Comparison of ENCODE assay signal across 11 cellular contexts in genomic region chr17:2975469-2975958, GRCh38.
DNase-seq lines count a peak whose midpoint lies in the region; ATAC-seq, FAIRE-seq and TF ChIP-seq lines count a peak whose summit lies in the region.
"Had no signal": no experiment of that assay in that cellular context is flagged by ENCODE, and none has a peak within 500 bp of the region (broad histone marks: within the 10 kb centered on the region; RNA-seq: fewer than 3 reads in every experiment).

No MANE protein-coding gene starts in this region.

- no peaks in the 10 kb centered on the region for H3K9me3 Mint-ChIP-seq in astrocyte (ENCODE audit: unreplicated experiment)
- H3K9me3 Mint-ChIP-seq: HFFc6 had no signal

- no peak for TF ChIP-seq POLR2A in uterus (IDR thresholded peaks at IDR 0.05)

- H3K4me1 Mint-ChIP-seq in astrocyte (ENCODE audit: low read depth, unreplicated experiment), result peaks cover 2% of the 10 kb centered on the region

- no peaks in the 10 kb centered on the region for H3K79me2 ChIP-seq in astrocyte (ENCODE audit: insufficient read depth, low read length)
- H3K79me2 ChIP-seq: parathyroid adenoma had no signal

- H3K9ac ChIP-seq in astrocyte (ENCODE audit: low read length) (no peak overlapping the region), liver (ENCODE audit: low read depth in 1 of 2, low read length in 2 of 2) (peak overlapping the region in 1 of 2 donors; percentile 39)
- H3K9ac ChIP-seq: parathyroid adenoma had no signal

- no peaks in the 10 kb centered on the region for H3K27me3 Mint-ChIP-seq in astrocyte (ENCODE audit: low read depth, unreplicated experiment)

- FAIRE-seq in astrocyte (lab: Jason Lieb, UNC), result no peak

- no peaks in the 10 kb centered on the region for H3K27me3 ChIP-seq in left ventricle myocardium inferior (ENCODE audit: low read depth)
- H3K27me3 ChIP-seq in right cardiac atrium (ENCODE audit: control insufficient read depth, insufficient read depth), result no peaks in the 10 kb centered on the region
- no peaks in the 10 kb centered on the region for H3K27me3 ChIP-seq in astrocyte (ENCODE audit: insufficient read depth, low read length)
- H3K27me3 ChIP-seq in liver (ENCODE audit: control insufficient read depth in 4 of 4, insufficient read depth in 4 of 4, low read length in 3 of 4), result peaks cover 0 to 5% (median 0%) of the 10 kb centered on the region in 4 donors
- H3K27me3 ChIP-seq in uterus, result no peaks in the 10 kb centered on the region
- H3K27me3 ChIP-seq in right atrium auricular region, result no peaks in the 10 kb centered on the region

- intact Hi-C loops in left ventricle myocardium inferior (cut with micrococcal nuclease), result no loop called here
- intact Hi-C loops in right cardiac atrium (cut with DNase I), result no loop called here
- intact Hi-C loops in uterus (cut with DNase I; ENCODE audit: low total_unique reads), result no loop called here

- no peak overlapping the region for H3K4me3 Mint-ChIP-seq in astrocyte (ENCODE audit: unreplicated experiment)
- H3K4me3 Mint-ChIP-seq: HFFc6 had no signal

- peak overlapping the region; percentile 30 for H3K4me3 ChIP-seq in left ventricle myocardium inferior
- H3K4me3 ChIP-seq in right cardiac atrium (ENCODE audit: low read length), result no peak overlapping the region
- no peak overlapping the region for H3K4me3 ChIP-seq in astrocyte (ENCODE audit: insufficient read depth, low read depth, low read length)
- peak overlapping the region in 2 of 3 donors; percentile 13 to 54 for H3K4me3 ChIP-seq in liver (ENCODE audit: low read depth in 1 of 3, low read length in 3 of 3)
- H3K4me3 ChIP-seq in uterus, result peak overlapping the region; percentile 28 to 40
- no peak overlapping the region for H3K4me3 ChIP-seq in right atrium auricular region

- no peaks in the 10 kb centered on the region for H3K36me3 Mint-ChIP-seq in astrocyte (ENCODE audit: low read depth, unreplicated experiment)

- H3K27ac Mint-ChIP-seq in astrocyte (ENCODE audit: unreplicated experiment), result no peak overlapping the region

- no peak overlapping the region for H3K4me2 ChIP-seq in astrocyte (ENCODE audit: low read length)

- no peaks in the 10 kb centered on the region for H3K4me1 ChIP-seq in left ventricle myocardium inferior
- no peaks in the 10 kb centered on the region for H3K4me1 ChIP-seq in right cardiac atrium (ENCODE audit: control insufficient read depth, insufficient read depth, low read length)
- H3K4me1 ChIP-seq in astrocyte (ENCODE audit: insufficient read depth, low read length), result no peaks in the 10 kb centered on the region
- no peaks in the 10 kb centered on the region for H3K4me1 ChIP-seq in liver (ENCODE audit: control insufficient read depth in 4 of 4, insufficient read depth in 4 of 4, low read length in 3 of 4)
- no peaks in the 10 kb centered on the region for H3K4me1 ChIP-seq in uterus
- H3K4me1 ChIP-seq in right atrium auricular region, result no peaks in the 10 kb centered on the region
- H3K4me1 ChIP-seq: parathyroid adenoma had no signal

- H3K27ac ChIP-seq in left ventricle myocardium inferior (replicated peaks) (no peak overlapping the region), right cardiac atrium (ENCODE audit: low read length) (no peak overlapping the region), astrocyte (ENCODE audit: low read depth, low read length) (no peak overlapping the region), liver (ENCODE audit: low read depth in 1 of 2, low read length in 2 of 2) (peak overlapping the region in 1 of 2 donors; percentile 37), uterus (peak overlapping the region in 1 of 2 donors; percentile 34), right atrium auricular region (no peak overlapping the region)
- H3K27ac ChIP-seq: parathyroid adenoma had no signal

- no peak for TF ChIP-seq RAD21 in liver (IDR thresholded peaks at IDR 0.05)

- H3K36me3 ChIP-seq in left ventricle myocardium inferior (no peaks in the 10 kb centered on the region), astrocyte (ENCODE audit: insufficient read depth, low read length) (no peaks in the 10 kb centered on the region), liver (ENCODE audit: control insufficient read depth in 4 of 4, insufficient read depth in 3 of 4, low read depth in 1 of 4, low read length in 3 of 4) (no peaks in the 10 kb centered on the region), uterus (no peaks in the 10 kb centered on the region), right atrium auricular region (no peaks in the 10 kb centered on the region)

- no peaks in the 10 kb centered on the region for H4K20me1 ChIP-seq in astrocyte (ENCODE audit: insufficient read depth, low read length)

- 80% methylated on average over 8 of the region's 8 CpGs for WGBS in right cardiac atrium
- WGBS in liver, result 80% methylated on average over 8 of the region's 8 CpGs

- no peak overlapping the region for H2AFZ ChIP-seq in astrocyte (ENCODE audit: low read depth, low read length)
- H2AFZ ChIP-seq: parathyroid adenoma had no signal

- ATAC-seq in right cardiac atrium, result no peak

- no peak for DNase-seq in left ventricle myocardium inferior
- no peak for DNase-seq in right cardiac atrium
- peak; percentile 12 for DNase-seq in astrocyte (ENCODE audit: low read depth)
- DNase-seq in uterus, result peak in 1 of 2 donors; percentile 26
- DNase-seq in right atrium auricular region (ENCODE audit: low spot score), result no peak
- no peak for DNase-seq in NCI-H2029 treated with DMSO at 0.1 percent for 48 hours (lab: John Stamatoyannopoulos, UW)
- DNase-seq in iPS-NIHi11 (ENCODE audit: low spot score), result no peak
- DNase-seq: activated gamma-delta T cell, HFFc6 had no signal

- no peaks in the 10 kb centered on the region for H3K9me3 ChIP-seq in left ventricle myocardium inferior (replicated peaks)
- no peaks in the 10 kb centered on the region for H3K9me3 ChIP-seq in right cardiac atrium (ENCODE audit: control insufficient read depth, low read length)
- no peaks in the 10 kb centered on the region for H3K9me3 ChIP-seq in astrocyte (ENCODE audit: insufficient read depth, low read depth, low read length)
- H3K9me3 ChIP-seq in liver (ENCODE audit: control insufficient read depth in 4 of 4, low read length in 3 of 4), result no peaks in the 10 kb centered on the region
- H3K9me3 ChIP-seq in uterus, result no peaks in the 10 kb centered on the region
- no peaks in the 10 kb centered on the region for H3K9me3 ChIP-seq in right atrium auricular region

- TF ChIP-seq CTCF in left ventricle myocardium inferior (IDR thresholded peaks at IDR 0.05; ENCODE audit: borderline replicate concordance) (no peak), astrocyte (IDR thresholded peaks at IDR 0.05; ENCODE audit: insufficient read depth, low read depth, low read length) (no peak), liver (IDR thresholded peaks at IDR 0.05; ENCODE audit: low read depth, low read length, missing input control) (no peak), uterus (IDR thresholded peaks at IDR 0.05) (no peak), right atrium auricular region (IDR thresholded peaks at IDR 0.05) (no peak)

TF ChIP-seq in liver, 16 proteins besides CTCF, POLR2A, EP300 and RAD21:
- no peak for TF ChIP-seq YY1 (IDR thresholded peaks at IDR 0.05)
- peak; percentile 52 to 65 for TF ChIP-seq GABPA (IDR thresholded peaks at IDR 0.05 in 1 of 2, conservative IDR thresholded peaks at IDR 0.05 in 1 of 2)
- no peak for TF ChIP-seq EGR1 (IDR thresholded peaks at IDR 0.05; ENCODE audit: low read depth in 2 of 2)
- no peak for TF ChIP-seq JUND (IDR thresholded peaks at IDR 0.05)
- TF ChIP-seq MAX (IDR thresholded peaks at IDR 0.05), result no peak
- no peak for TF ChIP-seq FOXA1 (IDR thresholded peaks at IDR 0.05)
- TF ChIP-seq HNF4G (IDR thresholded peaks at IDR 0.05), result no peak

Comparison
In these comparisons a context has a peak if more than half of its experiments do, and no peak if none do; other contexts are left out.
1. H3K4me3 ChIP-seq: peak in left ventricle myocardium inferior (single experiment), liver (2 of 3) and uterus (2 of 2); none in right cardiac atrium (single experiment), astrocyte (single experiment) and right atrium auricular region (0 of 2).